Comparison of ENCODE assay signal across 1 cellular context in the genomic region with DNA sequence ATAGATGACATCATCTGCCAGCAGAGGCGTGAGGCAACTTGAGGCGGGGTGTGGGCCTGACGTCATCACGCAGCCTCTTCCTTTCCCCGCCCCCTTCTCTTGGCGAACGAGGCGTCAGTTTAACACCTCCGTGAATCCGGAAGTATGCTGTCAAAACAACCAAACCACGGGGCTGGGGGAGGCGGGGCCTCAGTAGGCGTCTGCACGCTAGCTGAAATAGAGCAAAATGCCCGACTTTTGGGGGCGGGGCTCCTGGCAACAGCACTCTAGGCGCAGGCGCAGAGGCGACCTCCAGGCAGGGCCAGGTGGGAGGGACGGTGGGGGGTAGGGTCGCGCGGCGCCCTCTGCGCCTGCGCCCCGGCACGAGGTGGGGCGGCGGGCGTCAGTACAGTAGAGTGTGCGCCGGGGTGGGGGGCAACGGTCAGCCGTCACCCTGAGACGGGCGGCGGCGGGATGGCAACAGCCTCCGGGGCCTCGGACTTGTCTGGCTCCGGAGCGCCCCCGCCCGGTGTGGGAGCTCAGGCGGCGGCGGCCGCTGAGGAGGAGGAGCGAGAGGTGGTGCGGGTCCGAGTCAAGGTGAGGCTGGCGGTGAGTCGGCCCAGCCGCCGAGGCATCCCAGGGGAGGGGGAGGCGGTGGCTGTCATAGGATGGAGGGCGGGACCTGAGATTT.
TF ChIP-seq lines count a peak whose summit lies in the region.

A gene with protein sequence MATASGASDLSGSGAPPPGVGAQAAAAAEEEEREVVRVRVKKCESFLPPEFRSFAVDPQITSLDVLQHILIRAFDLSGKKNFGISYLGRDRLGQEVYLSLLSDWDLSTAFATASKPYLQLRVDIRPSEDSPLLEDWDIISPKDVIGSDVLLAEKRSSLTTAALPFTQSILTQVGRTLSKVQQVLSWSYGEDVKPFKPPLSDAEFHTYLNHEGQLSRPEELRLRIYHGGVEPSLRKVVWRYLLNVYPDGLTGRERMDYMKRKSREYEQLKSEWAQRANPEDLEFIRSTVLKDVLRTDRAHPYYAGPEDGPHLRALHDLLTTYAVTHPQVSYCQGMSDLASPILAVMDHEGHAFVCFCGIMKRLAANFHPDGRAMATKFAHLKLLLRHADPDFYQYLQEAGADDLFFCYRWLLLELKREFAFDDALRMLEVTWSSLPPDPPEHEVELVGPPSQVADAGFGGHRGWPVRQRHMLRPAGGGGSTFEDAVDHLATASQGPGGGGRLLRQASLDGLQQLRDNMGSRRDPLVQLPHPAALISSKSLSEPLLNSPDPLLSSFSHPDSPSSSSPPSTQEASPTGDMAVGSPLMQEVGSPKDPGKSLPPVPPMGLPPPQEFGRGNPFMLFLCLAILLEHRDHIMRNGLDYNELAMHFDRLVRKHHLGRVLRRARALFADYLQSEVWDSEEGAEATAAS (plus strand): TSS at position 370 of the 670 bp plus-strand sequence. CDS start 84 bp downstream, at position 454.

TF ChIP-seq in H1, 55 proteins besides CTCF, POLR2A, EP300 and RAD21:
- TF ChIP-seq ASH2L (IDR thresholded peaks at IDR 0.05; ENCODE audit: low read length) = peak; percentile 54
- TF ChIP-seq, protein P1, sequence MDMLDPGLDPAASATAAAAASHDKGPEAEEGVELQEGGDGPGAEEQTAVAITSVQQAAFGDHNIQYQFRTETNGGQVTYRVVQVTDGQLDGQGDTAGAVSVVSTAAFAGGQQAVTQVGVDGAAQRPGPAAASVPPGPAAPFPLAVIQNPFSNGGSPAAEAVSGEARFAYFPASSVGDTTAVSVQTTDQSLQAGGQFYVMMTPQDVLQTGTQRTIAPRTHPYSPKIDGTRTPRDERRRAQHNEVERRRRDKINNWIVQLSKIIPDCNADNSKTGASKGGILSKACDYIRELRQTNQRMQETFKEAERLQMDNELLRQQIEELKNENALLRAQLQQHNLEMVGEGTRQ (IDR thresholded peaks at IDR 0.05; ENCODE audit: low read length) = 0 out of 2 replicates have a peak, but pooled peaks have one; percentile 14
- TF ChIP-seq SUZ12 (IDR thresholded peaks at IDR 0.05; ENCODE audit: low read length) = no peak
- no peak for TF ChIP-seq KDM5A (IDR thresholded peaks at IDR 0.05; ENCODE audit: low read length)
- peak; percentile 41; the same call in 1 of the 2 replicates for TF ChIP-seq BACH1 (IDR thresholded peaks at IDR 0.05; ENCODE audit: low read length)
- TF ChIP-seq NRF1 (IDR thresholded peaks at IDR 0.05; ENCODE audit: low read depth, low read length) = peak; percentile 69
- peak; percentile 26; the same call in 1 of the 2 replicates for TF ChIP-seq SP1 (IDR thresholded peaks at IDR 0.05; ENCODE audit: low read depth, low read length)
- TF ChIP-seq JUND (IDR thresholded peaks at IDR 0.05; ENCODE audit: low read length) = peak; percentile 83
- TF ChIP-seq SIRT6 (IDR thresholded peaks at IDR 0.05; ENCODE audit: low read length) = no peak
- peak; percentile 58; the same call in 1 of the 2 replicates for TF ChIP-seq JUN (IDR thresholded peaks at IDR 0.05; ENCODE audit: low read depth, low read length)
- peak in 1 of 2 experiments; percentile 58; a peak in 1 of 4 replicates for TF ChIP-seq SIN3A (conservative IDR thresholded peaks at IDR 0.05 in 1 of 2, IDR thresholded peaks at IDR 0.05 in 1 of 2; ENCODE audit: low read depth in 1 of 2, low read length in 2 of 2)
- no peak for TF ChIP-seq YY1 (IDR thresholded peaks at IDR 0.05; ENCODE audit: low read depth, low read length)
- TF ChIP-seq EZH2 (IDR thresholded peaks at IDR 0.05; ENCODE audit: low read depth, low read length, severe bottlenecking) = no peak
- TF ChIP-seq, protein P2, sequence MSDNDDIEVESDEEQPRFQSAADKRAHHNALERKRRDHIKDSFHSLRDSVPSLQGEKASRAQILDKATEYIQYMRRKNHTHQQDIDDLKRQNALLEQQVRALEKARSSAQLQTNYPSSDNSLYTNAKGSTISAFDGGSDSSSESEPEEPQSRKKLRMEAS (IDR thresholded peaks at IDR 0.05) = peak; percentile 60
- TF ChIP-seq KDM4A (IDR thresholded peaks at IDR 0.05; ENCODE audit: low read depth, low read length, severe bottlenecking) = peak; percentile 49
- TF ChIP-seq CREB1 (IDR thresholded peaks at IDR 0.05) = peak; percentile 96
- TF ChIP-seq, protein P3, sequence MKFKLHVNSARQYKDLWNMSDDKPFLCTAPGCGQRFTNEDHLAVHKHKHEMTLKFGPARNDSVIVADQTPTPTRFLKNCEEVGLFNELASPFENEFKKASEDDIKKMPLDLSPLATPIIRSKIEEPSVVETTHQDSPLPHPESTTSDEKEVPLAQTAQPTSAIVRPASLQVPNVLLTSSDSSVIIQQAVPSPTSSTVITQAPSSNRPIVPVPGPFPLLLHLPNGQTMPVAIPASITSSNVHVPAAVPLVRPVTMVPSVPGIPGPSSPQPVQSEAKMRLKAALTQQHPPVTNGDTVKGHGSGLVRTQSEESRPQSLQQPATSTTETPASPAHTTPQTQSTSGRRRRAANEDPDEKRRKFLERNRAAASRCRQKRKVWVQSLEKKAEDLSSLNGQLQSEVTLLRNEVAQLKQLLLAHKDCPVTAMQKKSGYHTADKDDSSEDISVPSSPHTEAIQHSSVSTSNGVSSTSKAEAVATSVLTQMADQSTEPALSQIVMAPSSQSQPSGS (IDR thresholded peaks at IDR 0.05; ENCODE audit: low read length) = peak; percentile 95
- TF ChIP-seq CEBPB (IDR thresholded peaks at IDR 0.05; ENCODE audit: low read depth, low read length) = peak; percentile 72; the same call in 1 of the 2 replicates
- peak; percentile 54; the same call in 1 of the 2 replicates for TF ChIP-seq PHF8 (conservative IDR thresholded peaks at IDR 0.05; ENCODE audit: low read depth, low read length)
- no peak for TF ChIP-seq KDM1A (IDR thresholded peaks at IDR 0.05; ENCODE audit: borderline replicate concordance, low read length)
- TF ChIP-seq POU5F1 (IDR thresholded peaks at IDR 0.05; ENCODE audit: low read depth, low read length) = no peak
- TF ChIP-seq, protein P4, sequence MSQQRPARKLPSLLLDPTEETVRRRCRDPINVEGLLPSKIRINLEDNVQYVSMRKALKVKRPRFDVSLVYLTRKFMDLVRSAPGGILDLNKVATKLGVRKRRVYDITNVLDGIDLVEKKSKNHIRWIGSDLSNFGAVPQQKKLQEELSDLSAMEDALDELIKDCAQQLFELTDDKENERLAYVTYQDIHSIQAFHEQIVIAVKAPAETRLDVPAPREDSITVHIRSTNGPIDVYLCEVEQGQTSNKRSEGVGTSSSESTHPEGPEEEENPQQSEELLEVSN (IDR thresholded peaks at IDR 0.05) = no peak
TF ChIP-seq in H1: peak in this region for 14.
